Comparison of ENCODE assay signal across 8 cellular contexts in the genomic region with DNA sequence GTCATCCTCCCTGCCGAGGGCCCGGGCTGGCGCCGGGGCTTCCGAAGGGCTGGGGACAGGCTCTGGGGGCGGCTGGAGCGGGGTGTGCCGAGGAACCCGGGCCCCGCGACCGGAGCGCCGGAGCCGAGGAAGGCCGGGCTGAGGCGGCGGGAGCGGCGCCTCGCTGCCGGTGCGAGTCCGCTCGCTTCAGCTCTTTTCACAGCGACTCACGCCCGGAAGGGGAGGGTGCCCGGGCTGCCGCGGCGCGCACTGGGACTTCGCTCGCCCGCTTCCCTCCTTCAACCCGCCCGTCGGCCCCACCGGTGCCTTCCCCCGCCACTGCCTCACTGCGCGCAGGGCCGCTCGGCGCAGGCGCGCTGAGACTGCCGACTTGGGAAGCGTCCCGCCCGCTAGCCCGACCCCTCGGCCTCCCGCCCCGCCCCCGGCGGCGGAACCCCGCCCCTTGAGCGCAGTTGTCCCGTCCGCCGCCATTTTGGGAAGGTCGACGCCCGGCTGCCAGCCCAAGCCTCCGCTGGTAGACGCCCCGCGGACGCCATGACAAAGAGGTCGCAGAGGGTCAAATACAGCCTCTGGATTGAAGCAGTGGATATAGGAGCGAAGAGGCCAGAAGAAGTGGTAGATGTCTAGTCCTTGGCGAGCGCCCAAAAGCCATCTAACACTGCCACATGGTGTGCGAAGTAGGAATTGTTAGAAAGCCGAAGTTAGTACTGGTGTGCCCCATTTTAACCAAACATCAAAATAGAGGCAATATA. TPM values are rescaled to one million over a fixed set of nuclear protein-coding genes. Genes with fewer than 3 reads are reported as not detected.
DNase-seq lines count a peak whose midpoint lies in the region; ATAC-seq, FAIRE-seq and TF ChIP-seq lines count a peak whose summit lies in the region.

A gene with protein sequence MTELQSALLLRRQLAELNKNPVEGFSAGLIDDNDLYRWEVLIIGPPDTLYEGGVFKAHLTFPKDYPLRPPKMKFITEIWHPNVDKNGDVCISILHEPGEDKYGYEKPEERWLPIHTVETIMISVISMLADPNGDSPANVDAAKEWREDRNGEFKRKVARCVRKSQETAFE (minus strand): TSS at position 364 of the 752 bp plus-strand sequence. CDS start 359 bp downstream, at position 5.

- H3K9ac ChIP-seq in HepG2 (ENCODE audit: insufficient read depth, low read depth, low read length) = peak within 1 kb of the TSS; percentile 97

- WGBS in HepG2 (ENCODE audit: low lambda C conversion rate) = 6% methylated on average over 8 of the region's 78 CpGs

- peaks cover 0 to 18% of the 10 kb centered on the region in 2 donors for H3K36me3 Mint-ChIP-seq in CD14-positive monocyte
- H3K36me3 Mint-ChIP-seq in dendritic cell treated with granulocyte-macrophage colony-stimulating factor and Interleukin-4, amounts not matched to agents 40 ng/mL and 50 ng/mL, for 4 days (ENCODE audit: low read depth) = peaks cover 12% of the 10 kb centered on the region

- peaks cover 64% of the 10 kb centered on the region for H3K4me1 ChIP-seq in HepG2 (ENCODE audit: insufficient read depth, low read length)

- peak within 1 kb of the TSS; percentile 94 to 97 (median 97) for H3K4me3 ChIP-seq in HepG2 (replicated peaks in 1 of 3; ENCODE audit: insufficient read depth in 1 of 3, low read depth in 2 of 3, low read length in 3 of 3)

- peak within 1 kb of the TSS; percentile 73 to 94 for H3K4me3 Mint-ChIP-seq in CD14-positive monocyte
- H3K4me3 Mint-ChIP-seq in dendritic cell treated with granulocyte-macrophage colony-stimulating factor and Interleukin-4, amounts not matched to agents 40 ng/mL and 50 ng/mL, for 4 days = peak within 1 kb of the TSS; percentile 82

- in situ Hi-C loops in HepG2 (cut with HindIII; ENCODE audit: extremely low pct_ligation_motif_present, low pct_unique_long_range_greater_than_20kb) = no loop called here

- no peaks in the 10 kb centered on the region for H3K9me3 ChIP-seq in HepG2 (ENCODE audit: low read length)

- no peaks in the 10 kb centered on the region; the same call in 1 of the 2 replicates for H4K20me1 ChIP-seq in HepG2 (ENCODE audit: insufficient read depth, low read length)

- H3K79me2 ChIP-seq in HepG2 (ENCODE audit: insufficient read depth, low read length) = peaks cover 37% of the 10 kb centered on the region

- no peaks in the 10 kb centered on the region for H3K9me3 Mint-ChIP-seq in CD14-positive monocyte
- no peaks in the 10 kb centered on the region for H3K9me3 Mint-ChIP-seq in dendritic cell treated with granulocyte-macrophage colony-stimulating factor and Interleukin-4, amounts not matched to agents 40 ng/mL and 50 ng/mL, for 4 days

- H3K27ac Mint-ChIP-seq in CD14-positive monocyte = peak within 1 kb of the TSS; percentile 91 to 96 (median 94)
- peak within 1 kb of the TSS; percentile 93 for H3K27ac Mint-ChIP-seq in dendritic cell treated with granulocyte-macrophage colony-stimulating factor and Interleukin-4, amounts not matched to agents 40 ng/mL and 50 ng/mL, for 4 days

- TF ChIP-seq POLR2A in HepG2 (IDR thresholded peaks at IDR 0.05; ENCODE audit: insufficient read depth in 1 of 2, low read depth in 2 of 2, low read length in 2 of 2) = peak; percentile 82 to 91

- ATAC-seq in GM19351 (IDR thresholded peaks at IDR 0.05; ENCODE audit: unreplicated experiment) = peak; percentile 65
- peak; percentile 38 for ATAC-seq in HG03558 (IDR thresholded peaks at IDR 0.05; ENCODE audit: extremely low read depth, unreplicated experiment)
- ATAC-seq in HepG2 = peak; percentile 86

- FAIRE-seq in HepG2 (lab: Jason Lieb, UNC) = peak; percentile 83

- TF ChIP-seq EP300 in HepG2 (IDR thresholded peaks at IDR 0.05; ENCODE audit: low read depth in 2 of 2, low read length in 2 of 2) (no peak), HepG2 (CRISPR knock-in tag; IDR thresholded peaks at IDR 0.05; ENCODE audit: borderline replicate concordance) (no peak)

- no peak within 1 kb of the TSS for H2AFZ ChIP-seq in HepG2 (ENCODE audit: low read length)

- POLR2A ChIA-PET in HepG2 (lab: Yijun Ruan, JAX) = no interaction called here

- peaks cover 24% of the 10 kb centered on the region for H3K4me1 Mint-ChIP-seq in CD14-positive monocyte
- H3K4me1 Mint-ChIP-seq in dendritic cell treated with granulocyte-macrophage colony-stimulating factor and Interleukin-4, amounts not matched to agents 40 ng/mL and 50 ng/mL, for 4 days (ENCODE audit: low read depth) = peaks cover 22% of the 10 kb centered on the region

- TF ChIP-seq CTCF in CD14-positive monocyte (IDR thresholded peaks at IDR 0.05) (peak; percentile 13), HepG2 (CRISPR knock-in tag; IDR thresholded peaks at IDR 0.05) (peak; percentile 74)

- H3K4me2 ChIP-seq in HepG2 (ENCODE audit: low read depth, low read length) = peak within 1 kb of the TSS; percentile 97

- DNase-seq in CD14-positive monocyte (ENCODE audit: low spot score) (peak; percentile 97), NCI-H748 treated with DMSO at 0.1 percent for 48 hours (lab: John Stamatoyannopoulos, UW) (peak; percentile 93), HepG2 (ENCODE audit: low spot score) (peak; percentile 96)
- peak; percentile 99 for DNase-seq in activated CD4-positive, alpha-beta T cell treated with anti-CD3 and anti-CD28 coated beads, Interleukin-2, amount 50 U/mL, for 24 hours (ENCODE audit: low read depth in 1 of 2, low spot score in 1 of 2)
- peak; percentile 98 for DNase-seq in stimulated activated CD4-positive, alpha-beta T cell treated with anti-CD3 and anti-CD28 coated beads, Interleukin-4, amount 100 ng/mL, for 24 hours

- TF ChIP-seq RAD21 in HepG2 (CRISPR knock-in tag; IDR thresholded peaks at IDR 0.05) = peak; percentile 89

- peaks cover under 1 to 5% (median 4%) of the 10 kb centered on the region in 3 donors for H3K27me3 Mint-ChIP-seq in CD14-positive monocyte (ENCODE audit: low read depth in 3 of 3)
- H3K27me3 Mint-ChIP-seq in dendritic cell treated with granulocyte-macrophage colony-stimulating factor and Interleukin-4, amounts not matched to agents 40 ng/mL and 50 ng/mL, for 4 days = no peaks in the 10 kb centered on the region

- CTCF ChIA-PET in HepG2 (lab: Yijun Ruan, JAX; ENCODE audit: low intra/inter-chr PET ratio, low total read pairs) = interaction anchor here (2.1 kb wide), 1 partner anchor 151 kb away, joined by 11 read pairs; no protein-coding TSS in a partner anchor

- intact Hi-C loops in CD14-positive monocyte (cut with micrococcal nuclease) = loop anchor here (5.0 kb wide), 2 partner anchors 104 to 186 kb away; partner anchors contain the start of gene ANKFY1 (in 2 of the 2)
- intact Hi-C loops in dendritic cell treated with granulocyte-macrophage colony-stimulating factor and Interleukin-4, amounts not matched to agents 40 ng/mL and 50 ng/mL, for 4 days (cut with micrococcal nuclease) = loop anchor here (5.0 to 10.0 kb wide), 2 partner anchors 62 to 104 kb away; partner anchors contain the start of gene ANKFY1
- intact Hi-C loops in HepG2 (cut with micrococcal nuclease; ENCODE audit: unreplicated experiment) = loop anchor here (1.0 to 5.0 kb wide), 4 partner anchors 54 to 224 kb away; partner anchors contain the start of genes CYB5D2 and ZZEF1

- peaks cover 1 to 5% of the 10 kb centered on the region in 2 experiments; a peak in 3 of 5 replicates for H3K36me3 ChIP-seq in HepG2 (replicated peaks in 1 of 2; ENCODE audit: control insufficient read depth in 1 of 2, insufficient read depth in 2 of 2, low read length in 2 of 2)

- BruUV-seq in HepG2 (replicated peaks; lab: Mats Ljungman, UMichigan) = no TSS peak

- peak within 1 kb of the TSS; percentile 95 for H3K27ac ChIP-seq in HepG2 (ENCODE audit: extremely low read length, insufficient read depth, low read length)

- no peaks in the 10 kb centered on the region; a peak in 1 of 5 replicates for H3K27me3 ChIP-seq in HepG2 (ENCODE audit: control insufficient read depth in 1 of 2, insufficient read depth in 2 of 2, low read length in 2 of 2)

TF ChIP-seq in HepG2, 621 proteins besides CTCF, POLR2A, EP300 and RAD21 (continues in another document):
- TF ChIP-seq NFATC3 (CRISPR knock-in tag; IDR thresholded peaks at IDR 0.05) = 0 out of 2 replicates have a peak, but pooled peaks have one; percentile 22
- no peak for TF ChIP-seq ZNF24 (IDR thresholded peaks at IDR 0.05)
- no peak for TF ChIP-seq SNAI1 (CRISPR knock-in tag; IDR thresholded peaks at IDR 0.05; ENCODE audit: borderline replicate concordance)
- TF ChIP-seq SALL2 (CRISPR knock-in tag; IDR thresholded peaks at IDR 0.05) = no peak
- TF ChIP-seq BRD4 (CRISPR knock-in tag; IDR thresholded peaks at IDR 0.05) = no peak
- TF ChIP-seq ZFP90 (CRISPR knock-in tag; IDR thresholded peaks at IDR 0.05; ENCODE audit: borderline replicate concordance) = no peak
- peak; percentile 12 to 69; a peak in 3 of 4 replicates for TF ChIP-seq NR2F1 (CRISPR knock-in tag; IDR thresholded peaks at IDR 0.05)

RNA-seq across cellular contexts. Expression of the gene that starts here (rescaled TPM):
- polyA plus RNA-seq in CD14-positive monocyte (10 to 100 TPM; 29.3 to 41.4 TPM), HepG2 (2011; rRNA removed) (23.8 and 27.9 TPM in 2 replicates)
- 42.6 and 49.8 TPM in 2 replicates for total RNA-seq in HepG2 (2016; rRNA removed; fragmentation: Illumina TruSeq; extraction: Trizol)
- 25.2 and 26.2 TPM in 2 replicates for total RNA-seq in HepG2 (2016; cell fraction: cytosol; rRNA removed; fragmentation: Illumina TruSeq; extraction: Trizol; ENCODE audit: low read depth)
- total RNA-seq in HepG2 (2016; cell fraction: insoluble cytoplasmic fraction; rRNA removed; fragmentation: Illumina TruSeq; extraction: Trizol) = 40.8 and 52.8 TPM in 2 replicates
- total RNA-seq in HepG2 (2016; cell fraction: membrane; rRNA removed; fragmentation: Illumina TruSeq; extraction: Trizol) = 31.5 and 33.2 TPM in 2 replicates
- 21.4 and 24.8 TPM in 2 replicates for total RNA-seq in HepG2 (2016; cell fraction: nucleus; rRNA removed; fragmentation: Illumina TruSeq; extraction: Trizol)
- polyA plus RNA-seq in HepG2 (2011; cell fraction: cytosol; rRNA removed) = 13.1 and 17.7 TPM in 2 replicates
- polyA plus RNA-seq in HepG2 (2011; cell fraction: nucleus; rRNA removed) = 8.2 and 9.0 TPM in 2 replicates
- polyA plus RNA-seq in HepG2 (2012) = 25.8 and 29.5 TPM in 2 replicates
- 8.2 and 10.4 TPM in 2 replicates for polyA plus RNA-seq in HepG2 (2016; cell fraction: cytosol; fragmentation: Illumina TruSeq; extraction: Trizol; ENCODE audit: low read depth)
- polyA plus RNA-seq in HepG2 (2016; cell fraction: insoluble cytoplasmic fraction; fragmentation: Illumina TruSeq; extraction: Trizol; ENCODE audit: low read depth) = 65.7 and 70.2 TPM in 2 replicates
- 21.4 and 22.3 TPM in 2 replicates for polyA plus RNA-seq in HepG2 (2016; cell fraction: membrane; fragmentation: Illumina TruSeq; extraction: Trizol; ENCODE audit: low read depth)
- 32.4 and 34.7 TPM in 2 replicates for polyA plus RNA-seq in HepG2 (2016; cell fraction: nucleus; fragmentation: Illumina TruSeq; extraction: Trizol; ENCODE audit: insufficient read depth, low read depth)
- 18.4 and 18.9 TPM in 2 replicates for polyA minus RNA-seq in HepG2 (2011; rRNA and poly(A)+ RNA removed; ENCODE audit: low replicate concordance)
- polyA minus RNA-seq in HepG2 (2011; cell fraction: cytosol; rRNA and poly(A)+ RNA removed) = 25.8 and 28.5 TPM in 2 replicates
- 19.7 and 20.6 TPM in 2 replicates for polyA minus RNA-seq in HepG2 (2011; cell fraction: nucleus; rRNA and poly(A)+ RNA removed)

Comparison
In these comparisons a context has a peak if more than half of its experiments do, and no peak if none do; other contexts are left out.
1. Peak in every context shown above with its lines: DNase-seq, ATAC-seq, H3K4me3 ChIP-seq and H3K27ac ChIP-seq.